15 cellular contexts compared by ENCODE assay signal in genomic region chr1:186730951-186731350, GRCh38.
"Had no signal": no experiment of that assay in that cellular context is flagged by ENCODE, and none has a peak within 500 bp of the region (broad histone marks: within the 10 kb centered on the region; RNA-seq: fewer than 3 reads in every experiment).

No MANE protein-coding gene starts in this region.

- H3K4me3 ChIP-seq: thoracic aorta had no signal

- H3K27ac ChIP-seq: brain microvascular endothelial cell, foreskin keratinocyte, neutrophil, thoracic aorta had no signal

- H3K27me3 ChIP-seq: brain microvascular endothelial cell, foreskin keratinocyte, neutrophil had no signal

- H3K9me3 ChIP-seq: neutrophil, thoracic aorta had no signal

- H3K36me3 ChIP-seq: brain microvascular endothelial cell, neutrophil, thoracic aorta had no signal

- ATAC-seq: foreskin keratinocyte; natural killer cell; stimulated activated effector memory CD8-positive, alpha-beta T cell treated with anti-CD3 and anti-CD28 coated beads, Interleukin-12 subunit alpha, Interleukin-12 subunit beta, amount 100 ng/mL, for 72 hours had no signal

- DNase-seq: activated CD4-positive, alpha-beta T cell treated with anti-CD3 and anti-CD28 coated beads, Interleukin-2, amount 50 U/mL, for 1 hour; activated CD4-positive, CD25-positive, alpha-beta regulatory T cell; activated CD8-positive, alpha-beta memory T cell treated with anti-CD3 and anti-CD28 coated beads for 24 hours; activated naive CD4-positive, alpha-beta T cell treated with Interleukin-2 at 50 U/mL for 16 hours; anterior cingulate cortex; brain microvascular endothelial cell; cerebellar nuclear complex; effector CD8-positive, alpha-beta T cell; foreskin keratinocyte; kidney glomerular epithelial cell; mesendoderm; natural killer cell had no signal
